In genomic region chr20:43409041-43409913, GRCh38 we compare ENCODE assay signal across 2 cellular contexts.
TF ChIP-seq lines count a peak whose summit lies in the region.

No MANE protein-coding gene starts in this region.

TF ChIP-seq in GM12891, 5 proteins besides CTCF, POLR2A, EP300 and RAD21 (continued from another document):
- no peak for TF ChIP-seq PAX5 (IDR thresholded peaks at IDR 0.05; ENCODE audit: insufficient read depth, low read length, severe bottlenecking)
- no peak for TF ChIP-seq POU2F2 (IDR thresholded peaks at IDR 0.05; ENCODE audit: low read depth, low read length)
- TF ChIP-seq SPI1 (IDR thresholded peaks at IDR 0.05; ENCODE audit: low read depth, low read length), result no peak
TF ChIP-seq in GM12891: peak in this region for 0.

TF ChIP-seq in endothelial cell of umbilical vein, 7 proteins besides CTCF, POLR2A, EP300 and RAD21:
- TF ChIP-seq, protein P1, sequence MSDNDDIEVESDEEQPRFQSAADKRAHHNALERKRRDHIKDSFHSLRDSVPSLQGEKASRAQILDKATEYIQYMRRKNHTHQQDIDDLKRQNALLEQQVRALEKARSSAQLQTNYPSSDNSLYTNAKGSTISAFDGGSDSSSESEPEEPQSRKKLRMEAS (IDR thresholded peaks at IDR 0.05; ENCODE audit: insufficient read depth, insufficient read length), result no peak
- TF ChIP-seq MYC (IDR thresholded peaks at IDR 0.05; ENCODE audit: low read depth, low read length), result no peak
- no peak for TF ChIP-seq EZH2 (IDR thresholded peaks at IDR 0.05; ENCODE audit: borderline replicate concordance, low read depth, low read length, severe bottlenecking)
- no peak for TF ChIP-seq FOS (IDR thresholded peaks at IDR 0.05; ENCODE audit: borderline replicate concordance, insufficient read depth, low read length)
- no peak for TF ChIP-seq JUN (IDR thresholded peaks at IDR 0.05; ENCODE audit: borderline replicate concordance, insufficient read depth, insufficient read length, low read depth)
- TF ChIP-seq POLR2AphosphoS5 (IDR thresholded peaks at IDR 0.05; ENCODE audit: insufficient read depth, low read depth, low read length), result no peak
- no peak for TF ChIP-seq GATA2 (IDR thresholded peaks at IDR 0.05; ENCODE audit: insufficient read depth, insufficient read length, low read depth, low read length)
